15 cellular contexts compared by ENCODE assay signal in the genomic region with DNA sequence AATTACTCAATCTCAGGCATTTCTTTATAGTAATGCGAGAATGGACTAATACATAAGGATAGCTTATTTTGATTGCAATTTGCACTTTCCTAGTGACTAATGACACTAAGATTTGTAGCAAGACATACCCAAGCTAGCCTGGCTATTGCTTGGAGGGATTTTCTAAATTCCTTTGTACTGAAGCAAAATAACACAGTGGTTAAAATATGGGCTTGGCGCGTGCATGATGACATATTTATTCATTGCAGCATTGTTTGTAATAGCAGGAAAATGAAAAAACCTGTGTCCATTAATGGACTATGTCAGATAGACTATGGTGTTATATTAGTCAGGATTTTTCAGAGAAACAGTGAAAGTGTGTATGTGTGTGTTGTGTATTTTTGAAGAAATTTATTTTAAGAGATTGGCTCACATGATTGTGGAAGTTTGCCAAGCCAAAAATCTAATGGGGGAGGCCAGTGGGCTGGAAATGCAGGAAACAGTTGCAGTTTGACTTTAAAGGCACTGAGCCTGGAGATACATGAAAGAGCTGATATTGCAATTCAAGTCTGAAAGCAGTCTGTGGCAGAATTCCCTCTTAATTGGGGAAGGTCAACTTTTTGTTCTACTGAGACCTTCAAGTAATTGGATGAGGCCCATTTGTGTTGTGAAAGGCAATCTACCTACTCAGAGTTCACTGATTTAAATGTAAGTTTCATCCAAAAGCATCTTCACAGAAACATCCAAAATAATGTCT. TPM values are rescaled to one million over a fixed set of nuclear protein-coding genes. Genes with fewer than 3 reads are reported as not detected.
DNase-seq lines count a peak whose midpoint lies in the region; FAIRE-seq and TF ChIP-seq lines count a peak whose summit lies in the region.
"Had no signal": no experiment of that assay in that cellular context is flagged by ENCODE, and none has a peak within 500 bp of the region (broad histone marks: within the 10 kb centered on the region; RNA-seq: fewer than 3 reads in every experiment).

No MANE protein-coding gene starts in this region.

- H2AFZ ChIP-seq in MM.1S (ENCODE audit: low read length): no peak overlapping the region

- peak; percentile 96 for DNase-seq in A172 (ENCODE audit: low spot score)
- DNase-seq in HT1080 (ENCODE audit: low read depth): peak; percentile 65
- DNase-seq in bronchial epithelial cell (ENCODE audit: low read depth): peak; percentile 97
- peak; percentile 85 for DNase-seq in kidney tubule cell (ENCODE audit: low spot score)
- no peak for DNase-seq in retina
- DNase-seq in activated T-cell treated with anti-CD3 and anti-CD28 coated beads, Interleukin-2, amount 50 U/mL, for 48 hours: no peak
- DNase-seq in activated T-helper 2 cell treated with anti-CD3 and anti-CD28 coated beads, Interferon-gamma antibody, Interleukin-2, Interleukin-4, amounts not matched to agents 10 μg/mL and 5 μg/mL and 100 μg/mL, durations not matched to agents 14 hours and 24 hours and 36 hours (ENCODE audit: low spot score): no peak
- no peak for DNase-seq in MM.1S
- DNase-seq: AML-193, immature natural killer cell, NCI-H1930, occipital lobe, WERI-Rb-1 had no signal

- intact Hi-C loops in activated T-helper 2 cell treated with anti-CD3 and anti-CD28 coated beads, Interferon-gamma antibody, Interleukin-2, Interleukin-4, amounts not matched to agents 10 μg/mL and 5 μg/mL and 100 μg/mL, durations not matched to agents 14 hours and 24 hours and 36 hours (cut with micrococcal nuclease): no loop called here

- H3K4me3 Mint-ChIP-seq in activated T-helper 2 cell treated with anti-CD3 and anti-CD28 coated beads, Interferon-gamma antibody, Interleukin-2, Interleukin-4, amounts not matched to agents 10 μg/mL and 5 μg/mL and 100 μg/mL, durations not matched to agents 14 hours and 24 hours and 36 hours (ENCODE audit: low read depth): no peak overlapping the region
- H3K4me3 Mint-ChIP-seq: immature natural killer cell had no signal

- TF ChIP-seq CTCF in bronchial epithelial cell (IDR thresholded peaks at IDR 0.05; ENCODE audit: insufficient read depth, low read length, severe bottlenecking): no peak
- TF ChIP-seq CTCF in MM.1S (IDR thresholded peaks at IDR 0.05; ENCODE audit: low read length): no peak

- H3K9ac ChIP-seq in MM.1S (ENCODE audit: low read length): no peak overlapping the region

- H3K9me3 ChIP-seq in MM.1S (replicated peaks; ENCODE audit: insufficient read depth, low read length): no peaks in the 10 kb centered on the region

- H3K79me2 ChIP-seq in MM.1S (ENCODE audit: low read length): no peaks in the 10 kb centered on the region

- H3K27me3 ChIP-seq in bronchial epithelial cell (ENCODE audit: control insufficient read depth, insufficient read depth, low read length) (no peaks in the 10 kb centered on the region), MM.1S (replicated peaks; ENCODE audit: insufficient read depth, low read length) (no peaks in the 10 kb centered on the region)

- FAIRE-seq in bronchial epithelial cell (lab: Jason Lieb, UNC): no peak

- H4K20me1 ChIP-seq in MM.1S (ENCODE audit: insufficient read depth, low read length): no peaks in the 10 kb centered on the region

- H3K4me2 ChIP-seq in MM.1S (ENCODE audit: low read depth, low read length): no peak overlapping the region

- peaks cover 1% of the 10 kb centered on the region for H3K27me3 Mint-ChIP-seq in activated T-helper 2 cell treated with anti-CD3 and anti-CD28 coated beads, Interferon-gamma antibody, Interleukin-2, Interleukin-4, amounts not matched to agents 10 μg/mL and 5 μg/mL and 100 μg/mL, durations not matched to agents 14 hours and 24 hours and 36 hours (ENCODE audit: low read depth)

- H3K27ac ChIP-seq in MM.1S (ENCODE audit: low read length): no peak overlapping the region
- H3K27ac ChIP-seq: coronary artery, HL-60, WERI-Rb-1 had no signal

- H3K4me3 ChIP-seq in bronchial epithelial cell (ENCODE audit: low read depth, low read length): no peak overlapping the region
- no peak overlapping the region for H3K4me3 ChIP-seq in MM.1S (ENCODE audit: low read length)
- H3K4me3 ChIP-seq: coronary artery had no signal

- H3K36me3 Mint-ChIP-seq in activated T-helper 2 cell treated with anti-CD3 and anti-CD28 coated beads, Interferon-gamma antibody, Interleukin-2, Interleukin-4, amounts not matched to agents 10 μg/mL and 5 μg/mL and 100 μg/mL, durations not matched to agents 14 hours and 24 hours and 36 hours (ENCODE audit: low read depth): no peaks in the 10 kb centered on the region
- H3K36me3 Mint-ChIP-seq: immature natural killer cell had no signal

- H3K9me2 ChIP-seq in MM.1S (replicated peaks; ENCODE audit: insufficient read depth, low read length): no peaks in the 10 kb centered on the region

- peaks cover 1% of the 10 kb centered on the region for H3K4me1 Mint-ChIP-seq in activated T-helper 2 cell treated with anti-CD3 and anti-CD28 coated beads, Interferon-gamma antibody, Interleukin-2, Interleukin-4, amounts not matched to agents 10 μg/mL and 5 μg/mL and 100 μg/mL, durations not matched to agents 14 hours and 24 hours and 36 hours (ENCODE audit: low read depth)
- H3K4me1 Mint-ChIP-seq: immature natural killer cell had no signal

- no peaks in the 10 kb centered on the region for H3K4me1 ChIP-seq in MM.1S (ENCODE audit: low read length)

- H3F3A ChIP-seq in MM.1S (ENCODE audit: insufficient read depth, low read length): no peaks in the 10 kb centered on the region

- no peaks in the 10 kb centered on the region for H3K9me3 Mint-ChIP-seq in activated T-helper 2 cell treated with anti-CD3 and anti-CD28 coated beads, Interferon-gamma antibody, Interleukin-2, Interleukin-4, amounts not matched to agents 10 μg/mL and 5 μg/mL and 100 μg/mL, durations not matched to agents 14 hours and 24 hours and 36 hours
- H3K9me3 Mint-ChIP-seq: immature natural killer cell had no signal

- H3K36me3 ChIP-seq in bronchial epithelial cell (ENCODE audit: control insufficient read depth, insufficient read depth, low read length) (no peaks in the 10 kb centered on the region), MM.1S (replicated peaks; ENCODE audit: insufficient read depth, low read length) (no peaks in the 10 kb centered on the region)
- H3K36me3 ChIP-seq: WERI-Rb-1 had no signal

- H3K27ac Mint-ChIP-seq in activated T-helper 2 cell treated with anti-CD3 and anti-CD28 coated beads, Interferon-gamma antibody, Interleukin-2, Interleukin-4, amounts not matched to agents 10 μg/mL and 5 μg/mL and 100 μg/mL, durations not matched to agents 14 hours and 24 hours and 36 hours: no peak overlapping the region
- H3K27ac Mint-ChIP-seq: immature natural killer cell had no signal

RNA-seq across cellular contexts. Expression of a gene that starts 16.7 kb away (rescaled TPM):
- total RNA-seq in A172 (2014; rRNA removed; shearing (Covaris generic)): 488 and 537 TPM in 2 replicates
- total RNA-seq in HT1080 (2014; rRNA removed; shearing (Covaris generic)): 21.3 and 36.6 TPM in 2 replicates
- 121 and 125 TPM in 2 replicates for polyA plus RNA-seq in HT1080 (2015; cell fraction: cytosol; rRNA removed)
- 118 and 119 TPM in 2 replicates for polyA plus RNA-seq in HT1080 (2015; cell fraction: nucleus; rRNA removed)
- 60.0 and 63.1 TPM in 2 replicates for total RNA-seq in bronchial epithelial cell
- 26.9 and 27.3 TPM in 2 replicates for total RNA-seq in activated T-helper 2 cell treated with anti-CD3 and anti-CD28 coated beads, Interferon-gamma antibody, Interleukin-2, Interleukin-4, amounts not matched to agents 10 μg/mL and 5 μg/mL and 100 μg/mL, durations not matched to agents 14 hours and 24 hours and 36 hours

RNA-seq across cellular contexts. Expression of a gene that starts 55.7 kb away (rescaled TPM):
- 13.4 and 16.1 TPM in 2 replicates for total RNA-seq in A172 (2014; rRNA removed; shearing (Covaris generic))
- total RNA-seq in HT1080 (2014; rRNA removed; shearing (Covaris generic)): 0.07 and 0.47 TPM in 2 replicates
- 1.0 and 1.1 TPM in 2 replicates for polyA plus RNA-seq in HT1080 (2015; cell fraction: cytosol; rRNA removed)
- polyA plus RNA-seq in HT1080 (2015; cell fraction: nucleus; rRNA removed): 0.51 and 1.3 TPM in 2 replicates
- 0.26 and 1.0 TPM in 2 replicates for total RNA-seq in bronchial epithelial cell
- total RNA-seq in activated T-helper 2 cell treated with anti-CD3 and anti-CD28 coated beads, Interferon-gamma antibody, Interleukin-2, Interleukin-4, amounts not matched to agents 10 μg/mL and 5 μg/mL and 100 μg/mL, durations not matched to agents 14 hours and 24 hours and 36 hours: not detected in 2 replicates
- polyA plus RNA-seq: immature natural killer cell had no signal

Comparison
In these comparisons a context has a peak if more than half of its experiments do, and no peak if none do; other contexts are left out.
1. DNase-seq: peak in A172 (single experiment), HT1080 (single experiment), bronchial epithelial cell (single experiment) and kidney tubule cell (single experiment); none in retina (single experiment), activated T-cell treated with anti-CD3 and anti-CD28 coated beads, Interleukin-2, amount 50 U/mL, for 48 hours (0 of 2), activated T-helper 2 cell treated with anti-CD3 and anti-CD28 coated beads, Interferon-gamma antibody, Interleukin-2, Interleukin-4, amounts not matched to agents 10 μg/mL and 5 μg/mL and 100 μg/mL, durations not matched to agents 14 hours and 24 hours and 36 hours (single experiment) and MM.1S (single experiment).